ENCODE assay signal across 1 cellular context in the genomic region with DNA sequence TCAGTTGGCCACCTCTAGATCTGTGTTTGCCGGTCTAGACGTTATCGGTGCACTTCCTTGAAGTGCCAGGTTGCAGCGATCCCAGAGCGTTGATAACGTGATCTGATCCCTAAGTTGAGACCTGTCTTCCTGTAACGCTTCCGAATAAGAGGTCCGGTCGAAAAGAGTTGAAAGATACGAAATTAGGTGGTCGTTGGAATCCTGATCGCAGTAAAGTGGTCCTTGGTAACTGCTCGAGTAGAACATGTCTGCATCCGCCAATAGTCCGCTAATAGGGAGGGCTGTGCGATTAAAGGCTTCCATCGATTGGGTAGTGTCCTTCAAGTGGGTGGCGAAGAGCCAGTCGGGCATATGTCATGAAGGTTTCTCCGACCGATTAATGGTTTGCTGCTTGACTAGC.
TF ChIP-seq lines count a peak whose summit lies in the region.

No MANE protein-coding gene starts in this region.

TF ChIP-seq in K562, 482 proteins besides CTCF, POLR2A, EP300 and RAD21:
- no peak for TF ChIP-seq SAFB2 (IDR thresholded peaks at IDR 0.05; ENCODE audit: borderline replicate concordance, low read depth, low read length, severe bottlenecking)
- TF ChIP-seq GATA2 (CRISPR knock-in tag; IDR thresholded peaks at IDR 0.05): 0 out of 2 replicates have a peak, but pooled peaks have one; percentile 11
- TF ChIP-seq, protein P1, sequence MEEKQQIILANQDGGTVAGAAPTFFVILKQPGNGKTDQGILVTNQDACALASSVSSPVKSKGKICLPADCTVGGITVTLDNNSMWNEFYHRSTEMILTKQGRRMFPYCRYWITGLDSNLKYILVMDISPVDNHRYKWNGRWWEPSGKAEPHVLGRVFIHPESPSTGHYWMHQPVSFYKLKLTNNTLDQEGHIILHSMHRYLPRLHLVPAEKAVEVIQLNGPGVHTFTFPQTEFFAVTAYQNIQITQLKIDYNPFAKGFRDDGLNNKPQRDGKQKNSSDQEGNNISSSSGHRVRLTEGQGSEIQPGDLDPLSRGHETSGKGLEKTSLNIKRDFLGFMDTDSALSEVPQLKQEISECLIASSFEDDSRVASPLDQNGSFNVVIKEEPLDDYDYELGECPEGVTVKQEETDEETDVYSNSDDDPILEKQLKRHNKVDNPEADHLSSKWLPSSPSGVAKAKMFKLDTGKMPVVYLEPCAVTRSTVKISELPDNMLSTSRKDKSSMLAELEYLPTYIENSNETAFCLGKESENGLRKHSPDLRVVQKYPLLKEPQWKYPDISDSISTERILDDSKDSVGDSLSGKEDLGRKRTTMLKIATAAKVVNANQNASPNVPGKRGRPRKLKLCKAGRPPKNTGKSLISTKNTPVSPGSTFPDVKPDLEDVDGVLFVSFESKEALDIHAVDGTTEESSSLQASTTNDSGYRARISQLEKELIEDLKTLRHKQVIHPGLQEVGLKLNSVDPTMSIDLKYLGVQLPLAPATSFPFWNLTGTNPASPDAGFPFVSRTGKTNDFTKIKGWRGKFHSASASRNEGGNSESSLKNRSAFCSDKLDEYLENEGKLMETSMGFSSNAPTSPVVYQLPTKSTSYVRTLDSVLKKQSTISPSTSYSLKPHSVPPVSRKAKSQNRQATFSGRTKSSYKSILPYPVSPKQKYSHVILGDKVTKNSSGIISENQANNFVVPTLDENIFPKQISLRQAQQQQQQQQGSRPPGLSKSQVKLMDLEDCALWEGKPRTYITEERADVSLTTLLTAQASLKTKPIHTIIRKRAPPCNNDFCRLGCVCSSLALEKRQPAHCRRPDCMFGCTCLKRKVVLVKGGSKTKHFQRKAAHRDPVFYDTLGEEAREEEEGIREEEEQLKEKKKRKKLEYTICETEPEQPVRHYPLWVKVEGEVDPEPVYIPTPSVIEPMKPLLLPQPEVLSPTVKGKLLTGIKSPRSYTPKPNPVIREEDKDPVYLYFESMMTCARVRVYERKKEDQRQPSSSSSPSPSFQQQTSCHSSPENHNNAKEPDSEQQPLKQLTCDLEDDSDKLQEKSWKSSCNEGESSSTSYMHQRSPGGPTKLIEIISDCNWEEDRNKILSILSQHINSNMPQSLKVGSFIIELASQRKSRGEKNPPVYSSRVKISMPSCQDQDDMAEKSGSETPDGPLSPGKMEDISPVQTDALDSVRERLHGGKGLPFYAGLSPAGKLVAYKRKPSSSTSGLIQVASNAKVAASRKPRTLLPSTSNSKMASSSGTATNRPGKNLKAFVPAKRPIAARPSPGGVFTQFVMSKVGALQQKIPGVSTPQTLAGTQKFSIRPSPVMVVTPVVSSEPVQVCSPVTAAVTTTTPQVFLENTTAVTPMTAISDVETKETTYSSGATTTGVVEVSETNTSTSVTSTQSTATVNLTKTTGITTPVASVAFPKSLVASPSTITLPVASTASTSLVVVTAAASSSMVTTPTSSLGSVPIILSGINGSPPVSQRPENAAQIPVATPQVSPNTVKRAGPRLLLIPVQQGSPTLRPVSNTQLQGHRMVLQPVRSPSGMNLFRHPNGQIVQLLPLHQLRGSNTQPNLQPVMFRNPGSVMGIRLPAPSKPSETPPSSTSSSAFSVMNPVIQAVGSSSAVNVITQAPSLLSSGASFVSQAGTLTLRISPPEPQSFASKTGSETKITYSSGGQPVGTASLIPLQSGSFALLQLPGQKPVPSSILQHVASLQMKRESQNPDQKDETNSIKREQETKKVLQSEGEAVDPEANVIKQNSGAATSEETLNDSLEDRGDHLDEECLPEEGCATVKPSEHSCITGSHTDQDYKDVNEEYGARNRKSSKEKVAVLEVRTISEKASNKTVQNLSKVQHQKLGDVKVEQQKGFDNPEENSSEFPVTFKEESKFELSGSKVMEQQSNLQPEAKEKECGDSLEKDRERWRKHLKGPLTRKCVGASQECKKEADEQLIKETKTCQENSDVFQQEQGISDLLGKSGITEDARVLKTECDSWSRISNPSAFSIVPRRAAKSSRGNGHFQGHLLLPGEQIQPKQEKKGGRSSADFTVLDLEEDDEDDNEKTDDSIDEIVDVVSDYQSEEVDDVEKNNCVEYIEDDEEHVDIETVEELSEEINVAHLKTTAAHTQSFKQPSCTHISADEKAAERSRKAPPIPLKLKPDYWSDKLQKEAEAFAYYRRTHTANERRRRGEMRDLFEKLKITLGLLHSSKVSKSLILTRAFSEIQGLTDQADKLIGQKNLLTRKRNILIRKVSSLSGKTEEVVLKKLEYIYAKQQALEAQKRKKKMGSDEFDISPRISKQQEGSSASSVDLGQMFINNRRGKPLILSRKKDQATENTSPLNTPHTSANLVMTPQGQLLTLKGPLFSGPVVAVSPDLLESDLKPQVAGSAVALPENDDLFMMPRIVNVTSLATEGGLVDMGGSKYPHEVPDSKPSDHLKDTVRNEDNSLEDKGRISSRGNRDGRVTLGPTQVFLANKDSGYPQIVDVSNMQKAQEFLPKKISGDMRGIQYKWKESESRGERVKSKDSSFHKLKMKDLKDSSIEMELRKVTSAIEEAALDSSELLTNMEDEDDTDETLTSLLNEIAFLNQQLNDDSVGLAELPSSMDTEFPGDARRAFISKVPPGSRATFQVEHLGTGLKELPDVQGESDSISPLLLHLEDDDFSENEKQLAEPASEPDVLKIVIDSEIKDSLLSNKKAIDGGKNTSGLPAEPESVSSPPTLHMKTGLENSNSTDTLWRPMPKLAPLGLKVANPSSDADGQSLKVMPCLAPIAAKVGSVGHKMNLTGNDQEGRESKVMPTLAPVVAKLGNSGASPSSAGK (IDR thresholded peaks at IDR 0.05): no peak
- TF ChIP-seq ZSCAN32 (CRISPR knock-in tag; IDR thresholded peaks at IDR 0.05): no peak
- TF ChIP-seq CBX5 (IDR thresholded peaks at IDR 0.05; ENCODE audit: borderline replicate concordance, low read depth): no peak
- TF ChIP-seq, protein P2, sequence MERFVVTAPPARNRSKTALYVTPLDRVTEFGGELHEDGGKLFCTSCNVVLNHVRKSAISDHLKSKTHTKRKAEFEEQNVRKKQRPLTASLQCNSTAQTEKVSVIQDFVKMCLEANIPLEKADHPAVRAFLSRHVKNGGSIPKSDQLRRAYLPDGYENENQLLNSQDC (CRISPR knock-in tag; IDR thresholded peaks at IDR 0.05): no peak
- TF ChIP-seq PHF8 (IDR thresholded peaks at IDR 0.05; ENCODE audit: borderline replicate concordance, low read length): no peak
